ENCODE assay signal across 8 cellular contexts in genomic region chr6:28080631-28081485, GRCh38. TPM values are rescaled to one million over a fixed set of nuclear protein-coding genes. Genes with fewer than 3 reads are reported as not detected.
DNase-seq lines count a peak whose midpoint lies in the region; ATAC-seq and TF ChIP-seq lines count a peak whose summit lies in the region.

No MANE protein-coding gene starts in this region.

- peak overlapping the region; percentile 78 for H3K4me3 ChIP-seq in left ventricle myocardium inferior
- H3K4me3 ChIP-seq in upper lobe of left lung: peak overlapping the region; percentile 63 to 80 (median 72)

- intact Hi-C loops in left ventricle myocardium inferior (cut with micrococcal nuclease) (no loop called here), posterior vena cava (cut with DNase I) (loop anchor here in 1 of 2 donors (10.0 kb wide), 1 partner anchor 54 kb away; no protein-coding TSS in a partner anchor)

- H3K4me1 Mint-ChIP-seq in T-helper 1 cell treated with Interleukin-12 subunit alpha and Interleukin-12 subunit beta and Interleukin-4 antibody, amounts not matched to agents 30 μg/mL and 1 μg/mL, for 36 hours (ENCODE audit: low read depth): peaks cover 10% of the 10 kb centered on the region

- H3K27ac ChIP-seq in angular gyrus (ENCODE audit: low read depth, low read length) (peak overlapping the region; percentile 81), left ventricle myocardium inferior (replicated peaks) (peak overlapping the region; percentile 89), upper lobe of left lung (peak overlapping the region; percentile 82 to 88 (median 86))

- H3K9me3 Mint-ChIP-seq in T-helper 1 cell treated with Interleukin-12 subunit alpha and Interleukin-12 subunit beta and Interleukin-4 antibody, amounts not matched to agents 30 μg/mL and 1 μg/mL, for 36 hours: no peaks in the 10 kb centered on the region

- no peaks in the 10 kb centered on the region for H3K36me3 Mint-ChIP-seq in T-helper 1 cell treated with Interleukin-12 subunit alpha and Interleukin-12 subunit beta and Interleukin-4 antibody, amounts not matched to agents 30 μg/mL and 1 μg/mL, for 36 hours (ENCODE audit: low read depth)

- DNase-seq in NCI-H146 treated with DMSO at 0.1 percent for 48 hours (lab: John Stamatoyannopoulos, UW; ENCODE audit: unreplicated experiment) (peak; percentile 87), left ventricle myocardium inferior (peak; percentile 94), posterior vena cava (ENCODE audit: low spot score) (peak; percentile 97), upper lobe of left lung (peak; percentile 95 to 97)

- TF ChIP-seq CTCF in left ventricle myocardium inferior (IDR thresholded peaks at IDR 0.05; ENCODE audit: borderline replicate concordance) (no peak), upper lobe of left lung (IDR thresholded peaks at IDR 0.05) (peak in 1 of 6 experiments; percentile 14)

- H3K9me3 ChIP-seq in left ventricle myocardium inferior (replicated peaks) (no peaks in the 10 kb centered on the region), upper lobe of left lung (no peaks in the 10 kb centered on the region)

- H3K27ac Mint-ChIP-seq in T-helper 1 cell treated with Interleukin-12 subunit alpha and Interleukin-12 subunit beta and Interleukin-4 antibody, amounts not matched to agents 30 μg/mL and 1 μg/mL, for 36 hours: peak overlapping the region; percentile 83

- peak in 2 of 4 donors; percentile 38 to 40 for TF ChIP-seq POLR2A in upper lobe of left lung (IDR thresholded peaks at IDR 0.05)

- H3K36me3 ChIP-seq in left ventricle myocardium inferior (no peaks in the 10 kb centered on the region), upper lobe of left lung (peaks cover 0 to 5% (median 5%) of the 10 kb centered on the region in 4 donors)

- H3K27me3 ChIP-seq in left ventricle myocardium inferior (ENCODE audit: low read depth): no peaks in the 10 kb centered on the region
- no peaks in the 10 kb centered on the region for H3K27me3 ChIP-seq in upper lobe of left lung

- H3K4me1 ChIP-seq in left ventricle myocardium inferior: peaks cover 20% of the 10 kb centered on the region
- H3K4me1 ChIP-seq in upper lobe of left lung: peaks cover 3 to 18% (median 11%) of the 10 kb centered on the region in 4 donors

- peak overlapping the region; percentile 84 for H3K4me3 Mint-ChIP-seq in T-helper 1 cell treated with Interleukin-12 subunit alpha and Interleukin-12 subunit beta and Interleukin-4 antibody, amounts not matched to agents 30 μg/mL and 1 μg/mL, for 36 hours

- no peaks in the 10 kb centered on the region for H3K27me3 Mint-ChIP-seq in T-helper 1 cell treated with Interleukin-12 subunit alpha and Interleukin-12 subunit beta and Interleukin-4 antibody, amounts not matched to agents 30 μg/mL and 1 μg/mL, for 36 hours (ENCODE audit: low read depth)

- ATAC-seq in GM18498 (IDR thresholded peaks at IDR 0.05; ENCODE audit: unreplicated experiment) (peak; percentile 82), HG02884 (IDR thresholded peaks at IDR 0.05; ENCODE audit: unreplicated experiment) (peak; percentile 72), upper lobe of left lung (ENCODE audit: low FRiP score in 2 of 2) (peak; percentile 97 to 98)

- no peak for TF ChIP-seq EP300 in upper lobe of left lung (IDR thresholded peaks at IDR 0.05)

- 0% methylated on average over 20 to 45 of the region's 46 CpGs for WGBS in upper lobe of left lung, 2 donors

RNA-seq across cellular contexts. Expression of gene ZNF165, which starts 0.5 kb away (rescaled TPM):
- total RNA-seq in left ventricle myocardium inferior: 0.55 TPM
- total RNA-seq in posterior vena cava: under 1 TPM; 0.42 to 0.48 TPM
- 1 to 10 TPM; 2.4 to 7.9 (median 3.7) TPM for total RNA-seq in upper lobe of left lung

RNA-seq across cellular contexts. Expression of gene ZSCAN16, which starts 43.6 kb away (rescaled TPM):
- total RNA-seq in left ventricle myocardium inferior (2.1 TPM), posterior vena cava (1 to 10 TPM; 4.8 to 5.3 TPM), upper lobe of left lung (10 to 100 TPM in 1 of 6 donors, 1 to 10 TPM in 5; 4.1 to 16.8 (median 5.1) TPM)

Comparison
In these comparisons a context has a peak if more than half of its experiments do, and no peak if none do; other contexts are left out.
1. Peak in every context shown above with its lines: DNase-seq, ATAC-seq, H3K4me3 ChIP-seq and H3K27ac ChIP-seq.